ENCODE assay signal across 11 cellular contexts in the genomic region with DNA sequence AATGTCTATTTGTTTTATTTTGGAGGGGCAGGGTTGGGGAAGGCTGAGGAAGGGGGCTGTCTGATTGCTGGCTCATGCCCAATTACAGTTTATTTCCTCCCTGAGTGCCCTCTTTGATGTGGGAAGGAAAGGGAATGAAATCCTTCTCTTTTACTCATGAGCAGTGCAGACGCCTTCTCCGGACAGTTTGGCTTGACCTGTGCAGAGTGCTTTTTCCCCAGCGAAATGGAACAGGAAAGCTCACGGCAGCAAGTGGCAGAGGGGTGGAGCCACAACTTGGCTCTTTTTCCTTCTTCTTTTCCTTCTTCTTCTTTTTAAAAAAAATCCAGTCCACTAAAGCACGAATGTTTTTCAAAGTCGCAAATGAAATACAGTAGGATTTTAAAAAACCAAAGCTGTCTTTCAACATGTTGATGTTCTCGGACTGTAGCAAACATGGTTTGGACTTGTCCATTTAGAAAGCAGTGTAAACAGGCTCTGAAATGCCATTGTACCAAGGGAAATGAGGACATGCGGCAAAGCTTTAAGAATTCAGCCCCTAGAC. TPM values are rescaled to one million over a fixed set of nuclear protein-coding genes. Genes with fewer than 3 reads are reported as not detected.
DNase-seq lines count a peak whose midpoint lies in the region; ATAC-seq, FAIRE-seq and TF ChIP-seq lines count a peak whose summit lies in the region.
"Had no signal": no experiment of that assay in that cellular context is flagged by ENCODE, and none has a peak within 500 bp of the region (broad histone marks: within the 10 kb centered on the region; RNA-seq: fewer than 3 reads in every experiment).

No MANE protein-coding gene starts in this region.

- H3K9me1 ChIP-seq in keratinocyte (ENCODE audit: control insufficient read depth, extremely low read depth, insufficient read depth, low read length) = no peaks in the 10 kb centered on the region

- H3K4me1 Mint-ChIP-seq in brain = peaks cover 60% of the 10 kb centered on the region

- no peak for ATAC-seq in HG03571 (IDR thresholded peaks at IDR 0.05; ENCODE audit: unreplicated experiment)

- no peaks in the 10 kb centered on the region for H3K27me3 ChIP-seq in HL-60 (ENCODE audit: insufficient read depth, poor library complexity, severe bottlenecking)
- no peaks in the 10 kb centered on the region for H3K27me3 ChIP-seq in keratinocyte (ENCODE audit: control insufficient read depth, extremely low read depth, insufficient read depth, low read length)
- H3K27me3 ChIP-seq in skeletal muscle tissue (ENCODE audit: control insufficient read depth in 3 of 3, insufficient read depth in 3 of 3, low read length in 3 of 3) = no peaks in the 10 kb centered on the region

- peak overlapping the region; percentile 77 for H3K4me2 ChIP-seq in keratinocyte (ENCODE audit: control insufficient read depth, extremely low read depth, insufficient read depth, low read depth, low read length)

- DNase-seq in HL-60 (ENCODE audit: low read depth in 1 of 2, low spot score in 1 of 2) (peak in 1 of 2 experiments; percentile 59), keratinocyte (ENCODE audit: low read depth, low spot score) (no peak), posterior cingulate gyrus (no peak), NCI-H345 treated with DMSO at 0.1 percent for 48 hours (lab: John Stamatoyannopoulos, UW; ENCODE audit: unreplicated experiment) (no peak)
- no peak for DNase-seq in stimulated activated CD4-positive, alpha-beta T cell treated with anti-CD3 and anti-CD28 coated beads, Interleukin-12 subunit alpha, Interleukin-12 subunit beta, amount 100 ng/mL, for 4 hours
- DNase-seq: stimulated activated CD8-positive, alpha-beta memory T cell treated with anti-CD3 and anti-CD28 coated beads, Interleukin-4, amount 100 ng/mL, for 48 hours had no signal

- intact Hi-C loops in posterior cingulate gyrus (cut with DNase I) = no loop called here

- H3K27ac Mint-ChIP-seq in brain = peak overlapping the region; percentile 77 to 95 (median 93)
- H3K27ac Mint-ChIP-seq: activated T-cell treated with anti-CD3 and anti-CD28 coated beads, Interleukin-2, amount 50 U/mL, for 72 hours had no signal

- H3K9me3 ChIP-seq in keratinocyte (ENCODE audit: control insufficient read depth, low read depth, low read length) (no peaks in the 10 kb centered on the region), skeletal muscle tissue (ENCODE audit: control insufficient read depth in 3 of 3, low read length in 3 of 3) (no peaks in the 10 kb centered on the region)

- H2AFZ ChIP-seq in keratinocyte (ENCODE audit: control insufficient read depth, low read length) = no peak overlapping the region

- peaks cover 3% of the 10 kb centered on the region for H3K27me3 Mint-ChIP-seq in brain

- H3K4me3 ChIP-seq in HL-60 (replicated peaks; ENCODE audit: insufficient read depth, low read length) (no peak overlapping the region), keratinocyte (ENCODE audit: control insufficient read depth in 2 of 3, extremely low read depth in 1 of 3, insufficient read depth in 2 of 3, low read depth in 1 of 3, low read length in 3 of 3) (peak overlapping the region in 1 of 3 experiments; percentile 13), skeletal muscle tissue (ENCODE audit: low read length in 3 of 3) (peak overlapping the region in 2 of 3 donors; percentile 6 to 48)

- dilution Hi-C loops in keratinocyte (cut with MboI; ENCODE audit: extremely low pct_ligation_motif_present, low sequenced_read_pairs) = no loop called here

- no peak for FAIRE-seq in keratinocyte (lab: Jason Lieb, UNC)
- FAIRE-seq: islet of Langerhans had no signal

- H3K4me3 Mint-ChIP-seq in brain = peak overlapping the region; percentile 20 to 79 (median 67)
- H3K4me3 Mint-ChIP-seq: activated T-cell treated with anti-CD3 and anti-CD28 coated beads, Interleukin-2, amount 50 U/mL, for 72 hours had no signal

- peaks cover 11% of the 10 kb centered on the region for H3K36me3 Mint-ChIP-seq in brain

- peaks cover 22% of the 10 kb centered on the region for H3K79me2 ChIP-seq in keratinocyte (ENCODE audit: control insufficient read depth, insufficient read depth, low read length)

- peaks cover 0 to 11% (median 6%) of the 10 kb centered on the region in 5 experiments for H3K9me3 Mint-ChIP-seq in brain
- H3K9me3 Mint-ChIP-seq: activated T-cell treated with anti-CD3 and anti-CD28 coated beads, Interleukin-2, amount 50 U/mL, for 72 hours had no signal

- H3K9ac ChIP-seq in keratinocyte (ENCODE audit: control insufficient read depth, extremely low read depth, insufficient read depth, low read length) (peak overlapping the region; percentile 29), skeletal muscle tissue (ENCODE audit: low read depth in 1 of 3, low read length in 3 of 3) (no peak overlapping the region)

- no peak for TF ChIP-seq CTCF in HL-60 (IDR thresholded peaks at IDR 0.05; ENCODE audit: insufficient read depth, low read length)
- TF ChIP-seq CTCF in brain (conservative IDR thresholded peaks at IDR 0.05) = no peak
- TF ChIP-seq CTCF in keratinocyte (optimal IDR thresholded peaks at IDR 0.05 in 1 of 3, IDR thresholded peaks at IDR 0.05 in 1 of 3, conservative IDR thresholded peaks at IDR 0.05 in 1 of 3; ENCODE audit: extremely low read depth in 1 of 3, insufficient read depth in 2 of 3, low read length in 3 of 3) = no peak

- no peaks in the 10 kb centered on the region for H3K36me3 ChIP-seq in keratinocyte (ENCODE audit: control insufficient read depth in 2 of 2, extremely low read depth in 1 of 2, insufficient read depth in 2 of 2, low read length in 2 of 2)
- no peaks in the 10 kb centered on the region for H3K36me3 ChIP-seq in skeletal muscle tissue (ENCODE audit: control insufficient read depth in 3 of 3, insufficient read depth in 3 of 3, low read length in 3 of 3)

- H3K4me1 ChIP-seq in keratinocyte (ENCODE audit: control insufficient read depth, extremely low read depth, insufficient read depth, low read length) (peaks cover 39% of the 10 kb centered on the region), skeletal muscle tissue (ENCODE audit: control insufficient read depth in 3 of 3, insufficient read depth in 3 of 3, low read length in 3 of 3) (peaks cover 0 to 14% (median 13%) of the 10 kb centered on the region in 3 donors)

- no peaks in the 10 kb centered on the region for H4K20me1 ChIP-seq in keratinocyte (ENCODE audit: control insufficient read depth, extremely low read depth, insufficient read depth, low read length)

- H3K27ac ChIP-seq in HL-60 (replicated peaks) (peak overlapping the region; percentile 65), keratinocyte (ENCODE audit: control insufficient read depth, insufficient read depth, low read length) (peak overlapping the region; percentile 87), skeletal muscle tissue (ENCODE audit: low read depth, low read length) (no peak overlapping the region)

RNA-seq across cellular contexts. Expression of gene RAB31, which starts 34.6 kb away (rescaled TPM):
- polyA plus RNA-seq in brain (ENCODE audit: insufficient read depth, low read depth, low replicate concordance) (28.7 TPM), keratinocyte (40.4 to 53.9 TPM (median 47.0 TPM) in 3 replicates)
- polyA plus RNA-seq in keratinocyte (2011; ENCODE audit: low read depth) = 13.5 TPM
- polyA plus RNA-seq in keratinocyte (2011; cell fraction: cytosol; rRNA removed) = 42.4 and 68.1 TPM in 2 replicates
- 64.7 and 66.8 TPM in 2 replicates for polyA plus RNA-seq in keratinocyte (2011; cell fraction: nucleus; rRNA removed)
- 22.9 and 43.5 TPM in 2 replicates for polyA plus RNA-seq in keratinocyte (2012; ENCODE audit: low replicate concordance)
- 24.2 to 57.1 TPM (median 52.3 TPM) in 3 replicates for polyA minus RNA-seq in keratinocyte
- polyA minus RNA-seq in keratinocyte (2011; cell fraction: cytosol; rRNA and poly(A)+ RNA removed) = 36.8 TPM
- polyA minus RNA-seq in keratinocyte (2011; cell fraction: nucleus; rRNA and poly(A)+ RNA removed) = 14.5 and 32.2 TPM in 2 replicates
- total RNA-seq in skeletal muscle tissue = 16.7 TPM
